2 cellular contexts compared by ENCODE assay signal in genomic region chr6:18395851-18396187, GRCh38.
TF ChIP-seq lines count a peak whose summit lies in the region.

No MANE protein-coding gene starts in this region.

TF ChIP-seq in A549, 52 proteins besides CTCF, POLR2A, EP300 and RAD21 (continued from another document):
- TF ChIP-seq USF2 (IDR thresholded peaks at IDR 0.05) (no peak), FOSB (CRISPR knock-in tag; IDR thresholded peaks at IDR 0.05) (no peak), HEYL (CRISPR knock-in tag; IDR thresholded peaks at IDR 0.05) (no peak), CEBPB (IDR thresholded peaks at IDR 0.05) (no peak), ATOH8 (CRISPR knock-in tag; IDR thresholded peaks at IDR 0.05; ENCODE audit: low read depth) (no peak), REST (IDR thresholded peaks at IDR 0.05) (no peak), HES2 (IDR thresholded peaks at IDR 0.05) (no peak), FOSL2 (IDR thresholded peaks at IDR 0.05) (no peak), FOSL2 (CRISPR knock-in tag; IDR thresholded peaks at IDR 0.05) (no peak), JUN (IDR thresholded peaks at IDR 0.05) (no peak)

TF ChIP-seq in WTC11, 78 proteins besides CTCF, POLR2A, EP300 and RAD21 (continued from another document):
- TF ChIP-seq ZNF532 (CRISPR knock-in tag; IDR thresholded peaks at IDR 0.05; ENCODE audit: borderline replicate concordance) (no peak), NR2C2 (CRISPR knock-in tag; IDR thresholded peaks at IDR 0.05) (no peak), IRF1 (CRISPR knock-in tag; IDR thresholded peaks at IDR 0.05) (no peak), OVOL2 (CRISPR knock-in tag; IDR thresholded peaks at IDR 0.05; ENCODE audit: borderline replicate concordance) (no peak), ELF4 (CRISPR knock-in tag; IDR thresholded peaks at IDR 0.05; ENCODE audit: low read depth) (no peak), ZNF281 (CRISPR knock-in tag; IDR thresholded peaks at IDR 0.05) (no peak), ZNF423 (CRISPR knock-in tag; IDR thresholded peaks at IDR 0.05) (no peak), ZNF232 (CRISPR knock-in tag; IDR thresholded peaks at IDR 0.05) (no peak), E2F1 (CRISPR knock-in tag; IDR thresholded peaks at IDR 0.05) (no peak), JUN (CRISPR knock-in tag; IDR thresholded peaks at IDR 0.05) (no peak), AR (CRISPR knock-in tag; IDR thresholded peaks at IDR 0.05) (no peak)
